ENCODE assay signal across 19 cellular contexts in genomic region chr11:45618897-45619296, GRCh38. TPM values are rescaled to one million over a fixed set of nuclear protein-coding genes. Genes with fewer than 3 reads are reported as not detected.
A peak's percentile ranks its signal among the peaks of the same experiment; 100 is the strongest.
DNase-seq lines count a peak whose midpoint lies in the region; TF ChIP-seq lines count a peak whose summit lies in the region.
"Had no signal": no experiment of that assay in that cellular context is flagged by ENCODE, and none has a peak within 500 bp of the region (broad histone marks: within the 10 kb centered on the region; RNA-seq: fewer than 3 reads in every experiment).

No MANE protein-coding gene starts in this region.

- H3K23me2 ChIP-seq in H9 (ENCODE audit: insufficient read length, low read depth, low read length, poor library complexity, severe bottlenecking): no peaks in the 10 kb centered on the region

- H3K4me1 ChIP-seq in H9 (ENCODE audit: insufficient read depth, low read length) (no peaks in the 10 kb centered on the region), neural progenitor cell (peaks cover 17% of the 10 kb centered on the region)
- H3K4me1 ChIP-seq: BLaER1 had no signal

- H3K27me3 Mint-ChIP-seq in H9 (ENCODE audit: low read depth) (no peaks in the 10 kb centered on the region; the same call in none of the 2 replicates), endothelial cell (ENCODE audit: unreplicated experiment) (peaks cover 8% of the 10 kb centered on the region), neural progenitor cell (ENCODE audit: insufficient read depth, low read depth) (peaks cover 2% of the 10 kb centered on the region)

- no peak overlapping the region for H3T11ph ChIP-seq in H9 (ENCODE audit: low read length)

- H3K4me2 ChIP-seq in H9 (ENCODE audit: insufficient read depth, insufficient read length, low read length) (no peak overlapping the region), neural progenitor cell (peak overlapping the region; percentile 63)
- H3K4me2 ChIP-seq: BLaER1 had no signal

- H3K9ac ChIP-seq in H9 (ENCODE audit: extremely low read depth, insufficient read length, low read length) (no peak overlapping the region), neural progenitor cell (no peak overlapping the region)
- H3K9ac ChIP-seq: BLaER1, GM23248 had no signal

- no peaks in the 10 kb centered on the region for H3K36me3 ChIP-seq in neural progenitor cell
- H3K36me3 ChIP-seq: BLaER1 had no signal

- no peak overlapping the region for H3K4ac ChIP-seq in H9 (ENCODE audit: low read depth, low read length)

- H2BK20ac ChIP-seq in H9 (ENCODE audit: low read depth, low read length, poor library complexity, severe bottlenecking): no peak overlapping the region

- H3K79me2 ChIP-seq in H9 (ENCODE audit: insufficient read depth, low read length): no peaks in the 10 kb centered on the region
- H3K79me2 ChIP-seq in neural progenitor cell (ENCODE audit: low read depth): no peaks in the 10 kb centered on the region

- H4K20me1 ChIP-seq in H9 (ENCODE audit: control insufficient read depth, insufficient read depth, insufficient read length) (no peaks in the 10 kb centered on the region), neural progenitor cell (ENCODE audit: low read depth) (no peaks in the 10 kb centered on the region)
- H4K20me1 ChIP-seq: BLaER1 had no signal

- H3K27ac Mint-ChIP-seq in H9 (peak overlapping the region in 2 of 3 experiments; percentile 36 to 64; a peak in 1 of 7 replicates), endothelial cell (ENCODE audit: unreplicated experiment) (peak overlapping the region; percentile 68), neural progenitor cell (peak overlapping the region; percentile 50)
- H3K27ac Mint-ChIP-seq: B cell; CD14-positive monocyte; CD4-positive, alpha-beta T cell; CD8-positive, alpha-beta memory T cell had no signal

- H2BK5ac ChIP-seq in H9 (ENCODE audit: insufficient read length, low read length): no peak overlapping the region

- H4K5ac ChIP-seq in H9 (ENCODE audit: insufficient read length, low read depth, low read length): no peak overlapping the region

- H3K9me3 Mint-ChIP-seq in H9: peaks cover 2 to 9% of the 10 kb centered on the region in 2 experiments; a peak in 3 of 5 replicates
- no peaks in the 10 kb centered on the region for H3K9me3 Mint-ChIP-seq in endothelial cell (ENCODE audit: unreplicated experiment)
- peaks cover 2% of the 10 kb centered on the region for H3K9me3 Mint-ChIP-seq in neural progenitor cell

- H2AFZ ChIP-seq in H9 (ENCODE audit: low read length): no peak overlapping the region
- H2AFZ ChIP-seq in neural progenitor cell (replicated peaks): no peak overlapping the region
- H2AFZ ChIP-seq: GM23248 had no signal

- no peaks in the 10 kb centered on the region for H3K79me1 ChIP-seq in H9 (ENCODE audit: insufficient read depth, low read depth, low read length, poor library complexity, severe bottlenecking)

- DNase-seq in H9 (no peak), endothelial cell (ENCODE audit: low spot score) (no peak), neural progenitor cell (ENCODE audit: low spot score) (no peak), NCI-H2029 (lab: John Stamatoyannopoulos, UW) (no peak), putamen (ENCODE audit: low spot score) (no peak)
- DNase-seq in stimulated activated naive CD4-positive, alpha-beta T cell (lab: John Stamatoyannopoulos, UW): no peak
- DNase-seq: CD4-positive, alpha-beta T cell; CD8-positive, alpha-beta memory T cell; DMS 273 treated with DMSO at 0.1 percent for 48 hours; DMS79; EL; GDM1; GM23248; H7 had no signal

- no peak overlapping the region for H2AK5ac ChIP-seq in H9 (ENCODE audit: insufficient read length, low read length)

- H3K27ac ChIP-seq in H9 (ENCODE audit: insufficient read length, low read depth, low read length) (no peak overlapping the region), neural progenitor cell (no peak overlapping the region)
- H3K27ac ChIP-seq: 22Rv1, BLaER1, GM23248 had no signal

- H3K56ac ChIP-seq in H9 (ENCODE audit: insufficient read length, low read depth, low read length): no peak overlapping the region

- no peak overlapping the region for H2BK15ac ChIP-seq in H9 (ENCODE audit: low read depth, low read length)

- H3K18ac ChIP-seq in H9 (ENCODE audit: insufficient read length, low read depth, low read length): no peak overlapping the region

- H3K4me1 Mint-ChIP-seq in H9 (peaks cover 12 to 15% of the 10 kb centered on the region in 2 experiments), endothelial cell (ENCODE audit: unreplicated experiment) (peaks cover 40% of the 10 kb centered on the region), neural progenitor cell (peaks cover 15% of the 10 kb centered on the region)
- H3K4me1 Mint-ChIP-seq: B cell; CD14-positive monocyte; CD8-positive, alpha-beta memory T cell had no signal

- no peak overlapping the region for H3K23ac ChIP-seq in H9 (ENCODE audit: insufficient read length, low read depth, low read length)

- H3K4me3 Mint-ChIP-seq in H9 (no peak overlapping the region), endothelial cell (ENCODE audit: unreplicated experiment) (no peak overlapping the region), neural progenitor cell (no peak overlapping the region)
- H3K4me3 Mint-ChIP-seq: B cell; CD4-positive, alpha-beta T cell; CD8-positive, alpha-beta memory T cell had no signal

- no peak overlapping the region for H2BK12ac ChIP-seq in H9 (ENCODE audit: insufficient read length, low read depth, low read length)

- no peak overlapping the region for H3K4me3 ChIP-seq in neural progenitor cell
- H3K4me3 ChIP-seq: BLaER1, GM12878, GM23248 had no signal

- TF ChIP-seq CTCF in H9 (conservative IDR thresholded peaks at IDR 0.05) (no peak), endothelial cell (IDR thresholded peaks at IDR 0.05; ENCODE audit: unreplicated experiment) (no peak), neural progenitor cell (IDR thresholded peaks at IDR 0.05) (no peak)

- no peaks in the 10 kb centered on the region for H3K9me3 ChIP-seq in H9 (ENCODE audit: control insufficient read depth, low read depth, low read length)
- H3K9me3 ChIP-seq in neural progenitor cell (ENCODE audit: low read depth): no peaks in the 10 kb centered on the region

- no peak overlapping the region for H4K8ac ChIP-seq in H9 (replicated peaks; ENCODE audit: insufficient read length, low read depth, low read length)

- H3K36me3 Mint-ChIP-seq in H9 (ENCODE audit: insufficient read depth in 1 of 3, low read depth in 3 of 3) (peaks cover 0 to 2% (median 2%) of the 10 kb centered on the region in 3 experiments; a peak in 2 of 7 replicates), endothelial cell (ENCODE audit: low read depth, unreplicated experiment) (peaks cover 17% of the 10 kb centered on the region), neural progenitor cell (no peaks in the 10 kb centered on the region)
- H3K36me3 Mint-ChIP-seq: CD14-positive monocyte; CD8-positive, alpha-beta memory T cell had no signal

- H3K27me3 ChIP-seq in H9 (ENCODE audit: insufficient read depth, low read length) (no peaks in the 10 kb centered on the region), neural progenitor cell (peaks cover 73% of the 10 kb centered on the region)
- H3K27me3 ChIP-seq: BLaER1 had no signal

- H4K91ac ChIP-seq in H9 (ENCODE audit: insufficient read length, low read depth, low read length): no peak overlapping the region

- peaks cover 16% of the 10 kb centered on the region for H3F3A ChIP-seq in neural progenitor cell (ENCODE audit: low read depth)

- H3K14ac ChIP-seq in H9 (ENCODE audit: insufficient read depth, low read length): no peak overlapping the region

- no peak overlapping the region for H2BK120ac ChIP-seq in H9 (ENCODE audit: low read depth, low read length, poor library complexity, severe bottlenecking)

RNA-seq across cellular contexts. Expression of gene CHST1, which starts 46.5 kb away (rescaled TPM):
- total RNA-seq in H9 (2021) (0.39 and 0.57 TPM in 2 replicates), endothelial cell (ENCODE audit: unreplicated experiment) (275 TPM), neural progenitor cell (ENCODE audit: low replicate concordance) (0.53 TPM in 1 of 2 replicates, not detected in the other)
- total RNA-seq: B cell; CD4-positive, alpha-beta T cell; GM12878; GM23248 had no signal

Comparison
In these comparisons a context has a peak if more than half of its experiments do, and no peak if none do; other contexts are left out.
1. RNA of gene CHST1, which starts 46.5 kb away (total RNA-seq): 275 TPM in endothelial cell (single experiment); 0.39 to 0.57 TPM in H9 and 0.53 TPM in neural progenitor cell; every median in the first group is over 100 times any median in the second.
2. Peak in every context shown above with its lines, with median percentiles within 50 percentile points of each other: H3K27ac Mint-ChIP-seq.